29 cellular contexts compared by ENCODE assay signal in the genomic region with DNA sequence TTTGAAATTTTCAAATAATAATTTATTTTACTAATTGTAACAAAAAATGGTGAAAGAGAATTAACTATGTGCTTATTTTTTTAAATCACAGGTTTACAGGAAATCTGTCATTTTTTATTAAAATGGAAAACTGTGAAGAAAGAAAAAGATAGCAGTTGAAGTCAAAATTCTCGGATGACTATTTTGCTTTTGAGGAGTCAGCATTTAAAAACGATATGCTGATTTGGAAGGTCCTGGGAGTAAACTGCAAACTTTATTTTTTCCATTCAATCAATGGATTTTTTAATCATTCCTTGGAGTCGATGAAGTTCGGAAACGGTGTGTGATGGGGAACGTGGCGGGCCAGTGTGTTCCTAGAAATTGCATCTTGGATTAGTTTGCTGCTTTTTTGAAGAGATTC.
"Had no signal": no experiment of that assay in that cellular context is flagged by ENCODE, and none has a peak within 500 bp of the region (broad histone marks: within the 10 kb centered on the region; RNA-seq: fewer than 3 reads in every experiment).

No MANE protein-coding gene starts in this region.

- H3K4me3 ChIP-seq: stomach, suprapubic skin, testis, thoracic aorta, thyroid gland, tibial artery, tibial nerve, transverse colon, upper lobe of left lung, upper lobe of right lung, uterus, vagina had no signal

- DNase-seq: stimulated activated CD4-positive, alpha-beta T cell treated with anti-CD3 and anti-CD28 coated beads, Interleukin-2, amount 100 ng/mL, for 48 hours; stimulated activated CD4-positive, alpha-beta T cell treated with anti-CD3 and anti-CD28 coated beads, Interleukin-4, amount 100 ng/mL, for 1 hour; stimulated activated CD4-positive, alpha-beta T cell treated with anti-CD3 and anti-CD28 coated beads, Interleukin-4, amount 100 ng/mL, for 24 hours; stimulated activated CD4-positive, alpha-beta T cell treated with anti-CD3 and anti-CD28 coated beads, Interleukin-4, amount 100 ng/mL, for 4 hours; stimulated activated CD8-positive, alpha-beta memory T cell treated with anti-CD3 and anti-CD28 coated beads, Interleukin-4, amount 100 ng/mL, for 48 hours; stimulated activated naive B cell treated with anti-CD40 and anti-IgM and Interleukin-4, amounts not matched to agents 10 μg/mL and 1 μg/mL and 100 μg/mL, for 72 hours; stimulated activated naive CD4-positive, alpha-beta T cell; stimulated activated naive CD4-positive, alpha-beta T cell treated with Interleukin-2 at 50 U/mL for 16 hours; stimulated activated naive CD8-positive, alpha-beta T cell treated with anti-CD3 and anti-CD28 coated beads, Interleukin-15, amount 100 ng/mL, for 72 hours; stimulated activated naive CD8-positive, alpha-beta T cell treated with anti-CD3 and anti-CD28 coated beads, Interleukin-15, Interleukin-2, amounts not matched to agents 100 U/mL and 50 U/mL, for 24 hours; stomach; substantia nigra; testis; thyroid gland; tibial artery; transverse colon; trophoblast cell; upper lobe of left lung; upper lobe of right lung; uterus had no signal

- H3K36me3 ChIP-seq: stomach, suprapubic skin, thoracic aorta, thyroid gland, tibial artery, tibial nerve, transverse colon, upper lobe of left lung, upper lobe of right lung, uterus, vagina had no signal

- H3K4me3 Mint-ChIP-seq: stimulated activated effector memory CD8-positive, alpha-beta T cell treated with anti-CD3 and anti-CD28 coated beads, Interleukin-12 subunit alpha, Interleukin-12 subunit beta, amount 100 ng/mL, for 72 hours; stimulated activated memory B cell treated with anti-CD40 and anti-IgM and Interleukin-4, amounts not matched to agents 10 μg/mL and 1 μg/mL and 100 μg/mL, for 72 hours; stimulated activated naive B cell treated with anti-CD40 and anti-IgM and Interleukin-4, amounts not matched to agents 10 μg/mL and 1 μg/mL and 100 μg/mL, for 72 hours; stimulated activated naive CD8-positive, alpha-beta T cell treated with anti-CD3 and anti-CD28 coated beads, Interleukin-15, amount 100 ng/mL, for 72 hours; stimulated activated naive CD8-positive, alpha-beta T cell treated with anti-CD3 and anti-CD28 coated beads, Interleukin-15, Interleukin-2, amounts not matched to agents 100 ng/mL and 50 ng/mL, for 24 hours; type B pancreatic cell had no signal

- FAIRE-seq: urothelium cell line had no signal

- H3K9me3 Mint-ChIP-seq: stimulated activated memory B cell treated with anti-CD40 and anti-IgM and Interleukin-4, amounts not matched to agents 10 μg/mL and 1 μg/mL and 100 μg/mL, for 72 hours; stimulated activated naive B cell treated with anti-CD40 and anti-IgM and Interleukin-4, amounts not matched to agents 10 μg/mL and 1 μg/mL and 100 μg/mL, for 72 hours; stimulated activated naive CD8-positive, alpha-beta T cell treated with anti-CD3 and anti-CD28 coated beads, Interleukin-15, Interleukin-2, amounts not matched to agents 100 ng/mL and 50 ng/mL, for 24 hours; type B pancreatic cell had no signal

- H3K27me3 Mint-ChIP-seq: stimulated activated memory B cell treated with anti-CD40 and anti-IgM and Interleukin-4, amounts not matched to agents 10 μg/mL and 1 μg/mL and 100 μg/mL, for 72 hours; stimulated activated naive B cell treated with anti-CD40 and anti-IgM and Interleukin-4, amounts not matched to agents 10 μg/mL and 1 μg/mL and 100 μg/mL, for 72 hours; stimulated activated naive CD8-positive, alpha-beta T cell treated with anti-CD3 and anti-CD28 coated beads, Interleukin-15, amount 100 ng/mL, for 72 hours; stimulated activated naive CD8-positive, alpha-beta T cell treated with anti-CD3 and anti-CD28 coated beads, Interleukin-15, Interleukin-2, amounts not matched to agents 100 ng/mL and 50 ng/mL, for 24 hours; type B pancreatic cell had no signal

- H3K27me3 ChIP-seq: stomach, suprapubic skin, testis, thyroid gland, tibial artery, tibial nerve, transverse colon, upper lobe of left lung, upper lobe of right lung, uterus, vagina had no signal

- H3K36me3 Mint-ChIP-seq: stimulated activated effector memory CD8-positive, alpha-beta T cell treated with anti-CD3 and anti-CD28 coated beads, Interleukin-12 subunit alpha, Interleukin-12 subunit beta, amount 100 ng/mL, for 72 hours; stimulated activated memory B cell treated with anti-CD40 and anti-IgM and Interleukin-4, amounts not matched to agents 10 μg/mL and 1 μg/mL and 100 μg/mL, for 72 hours; stimulated activated naive B cell treated with anti-CD40 and anti-IgM and Interleukin-4, amounts not matched to agents 10 μg/mL and 1 μg/mL and 100 μg/mL, for 72 hours; type B pancreatic cell had no signal

- H3K4me1 ChIP-seq: suprapubic skin, testis, thyroid gland, tibial artery, transverse colon, upper lobe of left lung, upper lobe of right lung, uterus, vagina had no signal

- H3K27ac ChIP-seq: stomach, suprapubic skin, testis, thoracic aorta, thyroid gland, tibial artery, tibial nerve, transverse colon, upper lobe of left lung, upper lobe of right lung, uterus, vagina had no signal

- H3K9me3 ChIP-seq: stomach, suprapubic skin, testis, thoracic aorta, thyroid gland, tibial artery, tibial nerve, transverse colon, upper lobe of left lung, upper lobe of right lung, uterus, vagina had no signal

- ATAC-seq: stimulated activated effector memory CD8-positive, alpha-beta T cell treated with anti-CD3 and anti-CD28 coated beads, Interleukin-12 subunit alpha, Interleukin-12 subunit beta, amount 100 ng/mL, for 72 hours; stimulated activated memory B cell treated with anti-CD40 and anti-IgM and Interleukin-4, amounts not matched to agents 10 μg/mL and 1 μg/mL and 100 μg/mL, for 72 hours; stimulated activated naive B cell treated with anti-CD40 and anti-IgM and Interleukin-4, amounts not matched to agents 10 μg/mL and 1 μg/mL and 100 μg/mL, for 72 hours; stimulated activated naive CD8-positive, alpha-beta T cell treated with anti-CD3 and anti-CD28 coated beads, Interleukin-15, amount 100 ng/mL, for 72 hours; stimulated activated naive CD8-positive, alpha-beta T cell treated with anti-CD3 and anti-CD28 coated beads, Interleukin-15, Interleukin-2, amounts not matched to agents 100 U/mL and 50 U/mL, for 24 hours; upper lobe of right lung had no signal

- H3K4me1 Mint-ChIP-seq: stimulated activated effector memory CD8-positive, alpha-beta T cell treated with anti-CD3 and anti-CD28 coated beads, Interleukin-12 subunit alpha, Interleukin-12 subunit beta, amount 100 ng/mL, for 72 hours; stimulated activated memory B cell treated with anti-CD40 and anti-IgM and Interleukin-4, amounts not matched to agents 10 μg/mL and 1 μg/mL and 100 μg/mL, for 72 hours; stimulated activated naive B cell treated with anti-CD40 and anti-IgM and Interleukin-4, amounts not matched to agents 10 μg/mL and 1 μg/mL and 100 μg/mL, for 72 hours; stimulated activated naive CD8-positive, alpha-beta T cell treated with anti-CD3 and anti-CD28 coated beads, Interleukin-15, amount 100 ng/mL, for 72 hours had no signal

- H3K27ac Mint-ChIP-seq: stimulated activated effector memory CD8-positive, alpha-beta T cell treated with anti-CD3 and anti-CD28 coated beads, Interleukin-12 subunit alpha, Interleukin-12 subunit beta, amount 100 ng/mL, for 72 hours; stimulated activated memory B cell treated with anti-CD40 and anti-IgM and Interleukin-4, amounts not matched to agents 10 μg/mL and 1 μg/mL and 100 μg/mL, for 72 hours; stimulated activated naive B cell treated with anti-CD40 and anti-IgM and Interleukin-4, amounts not matched to agents 10 μg/mL and 1 μg/mL and 100 μg/mL, for 72 hours; stimulated activated naive CD8-positive, alpha-beta T cell treated with anti-CD3 and anti-CD28 coated beads, Interleukin-15, amount 100 ng/mL, for 72 hours; stimulated activated naive CD8-positive, alpha-beta T cell treated with anti-CD3 and anti-CD28 coated beads, Interleukin-15, Interleukin-2, amounts not matched to agents 100 ng/mL and 50 ng/mL, for 24 hours; type B pancreatic cell had no signal
